Comparison of ENCODE assay signal across 23 cellular contexts in genomic region chr16:53833145-53833544, GRCh38.
"Had no signal": no experiment of that assay in that cellular context is flagged by ENCODE, and none has a peak within 500 bp of the region (broad histone marks: within the 10 kb centered on the region; RNA-seq: fewer than 3 reads in every experiment).

No MANE protein-coding gene starts in this region.

- H3K36me3 ChIP-seq: gastrocnemius medialis, left lung, lower lobe of right lung had no signal

- H3K9me3 ChIP-seq: esophagus muscularis mucosa, gastrocnemius medialis, heart right ventricle, left lung, lower lobe of right lung, mucosa of descending colon had no signal

- H3K27ac ChIP-seq: coronary artery, dorsolateral prefrontal cortex, epithelial cell of prostate, esophagus muscularis mucosa, gastrocnemius medialis, heart right ventricle, left lung, lower lobe of right lung had no signal

- ATAC-seq: gastrocnemius medialis; heart right ventricle; left cardiac atrium; left lung; left ventricle myocardium superior; lower lobe of right lung; mucosa of descending colon; naive thymus-derived CD8-positive, alpha-beta T cell had no signal

- H3K4me3 ChIP-seq: coronary artery, dorsolateral prefrontal cortex, esophagus muscularis mucosa, gastrocnemius medialis, heart right ventricle, left lung, lower lobe of right lung, mucosa of descending colon had no signal

- DNase-seq: dermis blood vessel endothelial cell; dorsolateral prefrontal cortex; effector CD4-positive, alpha-beta T cell; effector memory CD4-positive, alpha-beta T cell; erythroblast; foreskin melanocyte; gastrocnemius medialis; glutamatergic neuron; head of caudate nucleus; heart right ventricle; hippocampal formation; left cardiac atrium; left lung; left ventricle myocardium superior; lower lobe of right lung; mesenchymal stem cell; mucosa of descending colon; naive B cell; naive thymus-derived CD8-positive, alpha-beta T cell had no signal

- H3K27ac Mint-ChIP-seq: mesothelial cell of epicardium; naive thymus-derived CD8-positive, alpha-beta T cell had no signal

- H3K27me3 Mint-ChIP-seq: naive B cell; naive thymus-derived CD8-positive, alpha-beta T cell had no signal

- H3K4me3 Mint-ChIP-seq: mesothelial cell of epicardium; naive B cell; naive thymus-derived CD8-positive, alpha-beta T cell had no signal

- H3K27me3 ChIP-seq: dorsolateral prefrontal cortex, esophagus muscularis mucosa, gastrocnemius medialis, heart right ventricle, left lung had no signal

- H3K9me3 Mint-ChIP-seq: naive thymus-derived CD8-positive, alpha-beta T cell had no signal

- H3K4me1 ChIP-seq: gastrocnemius medialis, left lung, lower lobe of right lung had no signal
